20 cellular contexts compared by ENCODE assay signal in the genomic region with DNA sequence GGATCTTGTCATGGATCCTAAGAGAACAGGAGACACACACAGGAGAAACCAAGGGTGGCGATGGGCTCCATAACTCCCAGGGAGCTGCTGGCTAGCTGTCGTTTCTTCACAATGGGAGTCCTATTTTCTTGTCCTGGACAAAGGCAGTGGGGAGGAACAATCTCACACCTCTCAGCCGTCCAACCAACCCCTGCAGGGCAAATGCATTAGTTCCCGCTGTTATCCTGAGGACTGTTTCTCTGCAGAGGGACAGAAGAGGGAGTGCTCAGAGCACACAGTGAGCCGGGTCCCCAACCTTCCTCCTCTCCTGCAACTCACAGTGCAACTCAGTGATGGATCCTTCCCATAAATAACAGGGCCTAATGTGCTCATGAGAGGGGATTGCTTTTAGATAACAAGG.
"Had no signal": no experiment of that assay in that cellular context is flagged by ENCODE, and none has a peak within 500 bp of the region (broad histone marks: within the 10 kb centered on the region; RNA-seq: fewer than 3 reads in every experiment).

No MANE protein-coding gene starts in this region.

- ATAC-seq: activated CD8-positive, alpha-beta T cell treated with anti-CD3 and anti-CD28 coated beads for 36 hours; activated T-helper 17 cell treated with anti-CD3 and anti-CD28 coated beads, Interleukin-2, amount 50 U/mL, for 72 hours; naive thymus-derived CD4-positive, alpha-beta T cell; stimulated activated naive B cell treated with anti-CD40 and anti-IgM and Interleukin-4, amounts not matched to agents 10 μg/mL and 1 μg/mL and 100 μg/mL, for 72 hours; T-cell; upper lobe of right lung had no signal

- H3K36me3 Mint-ChIP-seq: activated naive CD8-positive, alpha-beta T cell treated with anti-CD3 and anti-CD28 coated beads for 36 hours; memory B cell; stimulated activated naive B cell treated with anti-CD40 and anti-IgM and Interleukin-4, amounts not matched to agents 10 μg/mL and 1 μg/mL and 100 μg/mL, for 72 hours; T-cell had no signal

- H2AFZ ChIP-seq: hepatocyte had no signal

- H3K36me3 ChIP-seq: cardiac muscle cell, left ventricle myocardium inferior, sigmoid colon, thoracic aorta, upper lobe of right lung had no signal

- H3K9me3 ChIP-seq: left ventricle myocardium inferior, sigmoid colon, thoracic aorta, upper lobe of right lung had no signal

- H3K27me3 ChIP-seq: cardiac muscle cell, hepatocyte, sigmoid colon, upper lobe of right lung had no signal

- H3K27me3 Mint-ChIP-seq: activated CD4-positive, alpha-beta T cell treated with anti-CD3 and anti-CD28 coated beads, Interleukin-2, amount 10 ng/mL, durations not matched to agents 24 days and 14 days; activated CD8-positive, alpha-beta T cell treated with anti-CD3 and anti-CD28 coated beads for 36 hours; activated naive CD8-positive, alpha-beta T cell treated with anti-CD3 and anti-CD28 coated beads for 36 hours; activated T-helper 17 cell treated with anti-CD3 and anti-CD28 coated beads, Interleukin-2, amount 50 U/mL, for 72 hours; dendritic cell treated with granulocyte-macrophage colony-stimulating factor and Interleukin-4, amounts not matched to agents 40 ng/mL and 50 ng/mL, for 4 days; memory B cell; naive thymus-derived CD4-positive, alpha-beta T cell; stimulated activated naive B cell treated with anti-CD40 and anti-IgM and Interleukin-4, amounts not matched to agents 10 μg/mL and 1 μg/mL and 100 μg/mL, for 72 hours; T-cell had no signal

- H3K4me3 ChIP-seq: cardiac muscle cell, hepatocyte, left ventricle myocardium inferior, sigmoid colon, thoracic aorta, upper lobe of right lung had no signal

- H3K4me1 Mint-ChIP-seq: activated CD4-positive, alpha-beta T cell treated with anti-CD3 and anti-CD28 coated beads, Interleukin-2, amount 10 ng/mL, durations not matched to agents 24 days and 14 days; activated naive CD8-positive, alpha-beta T cell treated with anti-CD3 and anti-CD28 coated beads for 36 hours; activated T-helper 17 cell treated with anti-CD3 and anti-CD28 coated beads, Interleukin-2, amount 50 U/mL, for 72 hours; memory B cell; naive thymus-derived CD4-positive, alpha-beta T cell; stimulated activated naive B cell treated with anti-CD40 and anti-IgM and Interleukin-4, amounts not matched to agents 10 μg/mL and 1 μg/mL and 100 μg/mL, for 72 hours; T-cell had no signal

- H3K4me1 ChIP-seq: left ventricle myocardium inferior, sigmoid colon, upper lobe of right lung had no signal

- DNase-seq: activated CD4-positive, alpha-beta T cell treated with anti-CD3 and anti-CD28 coated beads, Interleukin-2, amount 10 ng/mL, durations not matched to agents 24 days and 14 days; activated CD8-positive, alpha-beta T cell treated with anti-CD3 and anti-CD28 coated beads for 36 hours; activated naive CD4-positive, alpha-beta T cell; activated naive CD8-positive, alpha-beta T cell treated with anti-CD3 and anti-CD28 coated beads for 36 hours; activated T-cell treated with anti-CD3 and anti-CD28 coated beads, Interleukin-2, amount 50 U/mL, for 1 hour; amygdala; effector CD8-positive, alpha-beta T cell; kidney glomerular epithelial cell; left ventricle myocardium inferior; naive thymus-derived CD4-positive, alpha-beta T cell; sigmoid colon; stimulated activated naive B cell treated with anti-CD40 and anti-IgM and Interleukin-4, amounts not matched to agents 10 μg/mL and 1 μg/mL and 100 μg/mL, for 72 hours; T-cell; upper lobe of right lung had no signal

- H3K4me2 ChIP-seq: hepatocyte had no signal

- H3K27ac Mint-ChIP-seq: activated CD4-positive, alpha-beta T cell treated with anti-CD3 and anti-CD28 coated beads, Interleukin-2, amount 10 ng/mL, durations not matched to agents 24 days and 14 days; activated CD8-positive, alpha-beta T cell treated with anti-CD3 and anti-CD28 coated beads for 36 hours; activated naive CD8-positive, alpha-beta T cell treated with anti-CD3 and anti-CD28 coated beads for 36 hours; activated T-helper 17 cell treated with anti-CD3 and anti-CD28 coated beads, Interleukin-2, amount 50 U/mL, for 72 hours; dendritic cell treated with granulocyte-macrophage colony-stimulating factor and Interleukin-4, amounts not matched to agents 40 ng/mL and 50 ng/mL, for 4 days; memory B cell; naive thymus-derived CD4-positive, alpha-beta T cell; stimulated activated naive B cell treated with anti-CD40 and anti-IgM and Interleukin-4, amounts not matched to agents 10 μg/mL and 1 μg/mL and 100 μg/mL, for 72 hours; T-cell had no signal

- H3K4me3 Mint-ChIP-seq: activated CD4-positive, alpha-beta T cell treated with anti-CD3 and anti-CD28 coated beads, Interleukin-2, amount 10 ng/mL, durations not matched to agents 24 days and 14 days; activated CD8-positive, alpha-beta T cell treated with anti-CD3 and anti-CD28 coated beads for 36 hours; activated naive CD8-positive, alpha-beta T cell treated with anti-CD3 and anti-CD28 coated beads for 36 hours; activated T-helper 17 cell treated with anti-CD3 and anti-CD28 coated beads, Interleukin-2, amount 50 U/mL, for 72 hours; dendritic cell treated with granulocyte-macrophage colony-stimulating factor and Interleukin-4, amounts not matched to agents 40 ng/mL and 50 ng/mL, for 4 days; memory B cell; naive thymus-derived CD4-positive, alpha-beta T cell; stimulated activated naive B cell treated with anti-CD40 and anti-IgM and Interleukin-4, amounts not matched to agents 10 μg/mL and 1 μg/mL and 100 μg/mL, for 72 hours; T-cell had no signal

- H3K79me2 ChIP-seq: hepatocyte had no signal

- H3K27ac ChIP-seq: cardiac muscle cell, hepatocyte, left ventricle myocardium inferior, sigmoid colon, thoracic aorta, upper lobe of right lung had no signal
